8 cellular contexts compared by ENCODE assay signal in the genomic region with DNA sequence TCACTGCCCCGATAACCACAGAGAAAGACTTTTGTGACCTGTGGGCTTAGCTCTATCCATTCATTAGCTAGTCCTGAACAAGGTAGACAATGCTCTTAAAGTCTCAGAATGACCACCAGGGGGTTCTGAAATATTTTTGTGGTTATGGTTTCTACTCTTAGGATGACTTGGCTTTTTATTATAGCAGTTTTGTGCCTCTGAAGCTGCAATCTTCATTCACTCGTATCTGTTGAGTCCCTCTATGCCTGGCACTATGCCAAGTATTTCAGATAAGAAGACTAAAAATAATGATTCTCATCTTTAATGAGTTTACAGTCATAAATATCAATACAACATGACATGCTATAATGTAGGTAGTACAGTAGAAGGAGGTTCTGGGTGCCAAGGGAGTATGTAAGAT.
A peak's percentile ranks its signal among the peaks of the same experiment; 100 is the strongest.
DNase-seq lines count a peak whose midpoint lies in the region; ATAC-seq, FAIRE-seq and TF ChIP-seq lines count a peak whose summit lies in the region.

No MANE protein-coding gene starts in this region.

- H3K9me3 ChIP-seq in Panc1 (ENCODE audit: control insufficient read depth, insufficient read depth, low read depth, low read length) (no peaks in the 10 kb centered on the region), heart left ventricle (peaks cover 0 to 5% (median 0%) of the 10 kb centered on the region in 12 donors)

- no peak for FAIRE-seq in frontal cortex (lab: Jason Lieb, UNC)

- H3K27ac ChIP-seq in Panc1 (ENCODE audit: low read length) (no peak overlapping the region), heart left ventricle (no peak overlapping the region)

- TF ChIP-seq CTCF in Panc1 (IDR thresholded peaks at IDR 0.05) (peak; percentile 16; the same call in 1 of the 2 replicates), heart left ventricle (IDR thresholded peaks at IDR 0.05) (no peak)

- H3K4me1 ChIP-seq in Panc1 (ENCODE audit: control insufficient read depth, insufficient read depth, low read length) (no peaks in the 10 kb centered on the region), heart left ventricle (no peaks in the 10 kb centered on the region)

- H3K4me3 ChIP-seq in Panc1 (ENCODE audit: low read depth in 2 of 2, low read length in 2 of 2) (no peak overlapping the region), heart left ventricle (no peak overlapping the region)

- CTCF ChIA-PET in Panc1 (lab: Charles Lee) = no interaction called here

- intact Hi-C loops in Panc1 (cut with micrococcal nuclease; ENCODE audit: unreplicated experiment) = no loop called here
- intact Hi-C loops in heart left ventricle (cut with DNase I) = no loop called here
- intact Hi-C loops in Right ventricle myocardium superior (cut with DNase I) = no loop called here

- ATAC-seq in HG03097 (IDR thresholded peaks at IDR 0.05; ENCODE audit: low FRiP score, unreplicated experiment) (peak; percentile 96), Panc1 (no peak), heart left ventricle (no peak), Right ventricle myocardium superior (ENCODE audit: poor library complexity) (no peak)

- no peak for TF ChIP-seq POLR2A in heart left ventricle (IDR thresholded peaks at IDR 0.05)

- POLR2A ChIA-PET in Panc1 (lab: Charles Lee) = no interaction called here

- BruUV-seq in Panc1 (replicated peaks; lab: Mats Ljungman, UMichigan) = no TSS peak

- 46 to 54% (median 49%) methylated on average over 2 of the region's 2 CpGs for WGBS in heart left ventricle, 4 donors

- peak; percentile 96 for DNase-seq in COR-L47 (lab: John Stamatoyannopoulos, UW)
- peak; percentile 9 for DNase-seq in GM19240 (ENCODE audit: insufficient read length, low spot score)
- DNase-seq in Panc1 (ENCODE audit: low read depth, low spot score) = no peak
- no peak for DNase-seq in heart left ventricle
- DNase-seq in ecto neural progenitor cell (ENCODE audit: low spot score) = no peak
- no peak for DNase-seq in Right ventricle myocardium superior
- no peak for DNase-seq in frontal cortex (ENCODE audit: low spot score in 2 of 2)

- H3K27me3 ChIP-seq in Panc1 (ENCODE audit: control insufficient read depth, insufficient read depth, low read length) (peaks cover 2% of the 10 kb centered on the region), heart left ventricle (no peaks in the 10 kb centered on the region)

- H3K36me3 ChIP-seq in Panc1 (ENCODE audit: control insufficient read depth, insufficient read depth, low read length) = no peaks in the 10 kb centered on the region
- H3K36me3 ChIP-seq in heart left ventricle = no peaks in the 10 kb centered on the region

- in situ Hi-C loops in Panc1 (cut with HindIII; ENCODE audit: low pct_unique_long_range_greater_than_20kb, low sequenced_read_pairs) = no loop called here

Comparison
In these comparisons a context has a peak if more than half of its experiments do, and no peak if none do; other contexts are left out.
1. DNase-seq: peak in COR-L47 (single experiment) and GM19240 (single experiment); none in Panc1 (single experiment), heart left ventricle (0 of 5), ecto neural progenitor cell (single experiment), Right ventricle myocardium superior (single experiment) and frontal cortex (0 of 2).